ENCODE assay signal across 1 cellular context in the genomic region with DNA sequence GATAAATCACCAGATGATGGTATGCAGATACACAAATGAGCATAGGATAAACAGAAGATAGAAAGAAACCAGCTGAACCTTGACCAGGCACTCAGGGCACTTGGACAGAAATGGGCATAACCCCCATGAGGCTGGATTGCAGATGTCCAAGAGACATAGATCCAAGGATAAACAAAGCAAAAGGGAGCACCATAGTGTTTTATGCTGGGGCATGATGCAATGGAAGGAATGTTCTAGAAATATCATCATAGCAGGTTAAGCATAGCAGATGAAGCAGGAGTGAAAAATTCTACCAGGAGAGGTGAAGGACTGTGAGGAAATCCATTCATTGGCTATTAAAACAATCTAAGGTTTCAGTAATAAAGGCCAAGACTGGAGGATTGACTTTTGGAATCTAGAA.
A peak's percentile ranks its signal among the peaks of the same experiment; 100 is the strongest.
TF ChIP-seq lines count a peak whose summit lies in the region.

No MANE protein-coding gene starts in this region.

TF ChIP-seq in IMR-90, 13 proteins besides CTCF, POLR2A, EP300 and RAD21:
- TF ChIP-seq, protein P1, sequence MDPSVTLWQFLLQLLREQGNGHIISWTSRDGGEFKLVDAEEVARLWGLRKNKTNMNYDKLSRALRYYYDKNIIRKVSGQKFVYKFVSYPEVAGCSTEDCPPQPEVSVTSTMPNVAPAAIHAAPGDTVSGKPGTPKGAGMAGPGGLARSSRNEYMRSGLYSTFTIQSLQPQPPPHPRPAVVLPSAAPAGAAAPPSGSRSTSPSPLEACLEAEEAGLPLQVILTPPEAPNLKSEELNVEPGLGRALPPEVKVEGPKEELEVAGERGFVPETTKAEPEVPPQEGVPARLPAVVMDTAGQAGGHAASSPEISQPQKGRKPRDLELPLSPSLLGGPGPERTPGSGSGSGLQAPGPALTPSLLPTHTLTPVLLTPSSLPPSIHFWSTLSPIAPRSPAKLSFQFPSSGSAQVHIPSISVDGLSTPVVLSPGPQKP (IDR thresholded peaks at IDR 0.05; ENCODE audit: borderline replicate concordance, low read depth, low read length), result no peak
- TF ChIP-seq CEBPB (IDR thresholded peaks at IDR 0.05; ENCODE audit: low read depth, low read length), result peak; percentile 61; the same call in 1 of the 2 replicates
TF ChIP-seq in IMR-90: peak in this region for 1.
